Comparison of ENCODE assay signal across 24 cellular contexts in genomic region chr1:34925730-34926129, GRCh38. TPM values are rescaled to one million over a fixed set of nuclear protein-coding genes. Genes with fewer than 3 reads are reported as not detected.
"Had no signal": no experiment of that assay in that cellular context is flagged by ENCODE, and none has a peak within 500 bp of the region (broad histone marks: within the 10 kb centered on the region; RNA-seq: fewer than 3 reads in every experiment).

No MANE protein-coding gene starts in this region.

- H3K36me3 Mint-ChIP-seq: mesothelial cell of epicardium; natural killer cell; stimulated activated naive B cell treated with anti-CD40 and anti-IgM and Interleukin-4, amounts not matched to agents 10 μg/mL and 1 μg/mL and 100 μg/mL, for 72 hours had no signal

- H3K9me3 ChIP-seq: colonic mucosa, gastroesophageal sphincter, left ventricle myocardium inferior, lower lobe of right lung, right atrium auricular region, sigmoid colon, thoracic aorta, transverse colon had no signal

- H3K27ac Mint-ChIP-seq: immature natural killer cell; memory B cell; mesothelial cell of epicardium; natural killer cell; stimulated activated naive B cell treated with anti-CD40 and anti-IgM and Interleukin-4, amounts not matched to agents 10 μg/mL and 1 μg/mL and 100 μg/mL, for 72 hours; stimulated activated naive CD8-positive, alpha-beta T cell treated with anti-CD3 and anti-CD28 coated beads, Interleukin-15, amount 100 ng/mL, for 72 hours had no signal

- H3K36me3 ChIP-seq: colonic mucosa, gastroesophageal sphincter, left ventricle myocardium inferior, lower lobe of right lung, right atrium auricular region, sigmoid colon, thoracic aorta, transverse colon had no signal

- ATAC-seq: esophagus mucosa; gastroesophageal sphincter; natural killer cell; stimulated activated naive B cell treated with anti-CD40 and anti-IgM and Interleukin-4, amounts not matched to agents 10 μg/mL and 1 μg/mL and 100 μg/mL, for 72 hours; stimulated activated naive CD8-positive, alpha-beta T cell treated with anti-CD3 and anti-CD28 coated beads, Interleukin-15, amount 100 ng/mL, for 72 hours had no signal

- H3K9me3 Mint-ChIP-seq: mesothelial cell of epicardium, natural killer cell had no signal

- H3K4me1 ChIP-seq: colonic mucosa had no signal

- H3K4me3 ChIP-seq: colonic mucosa, gastroesophageal sphincter, left ventricle myocardium inferior, lower lobe of right lung, right atrium auricular region, sigmoid colon, skin epidermis, thoracic aorta, transverse colon had no signal

- FAIRE-seq: kidney had no signal

- DNase-seq: cerebellar nuclear complex; effector CD8-positive, alpha-beta T cell; immature natural killer cell; kidney; left cardiac atrium; left ventricle myocardium inferior; lower lobe of right lung; natural killer cell; occipital lobe; sigmoid colon; stimulated activated CD4-positive, alpha-beta T cell treated with anti-CD3 and anti-CD28 coated beads, Interleukin-2, amount 100 ng/mL, for 24 hours; stimulated activated CD4-positive, alpha-beta T cell treated with anti-CD3 and anti-CD28 coated beads, Interleukin-4, amount 100 ng/mL, for 4 hours; stimulated activated naive B cell treated with anti-CD40 and anti-IgM and Interleukin-4, amounts not matched to agents 10 μg/mL and 1 μg/mL and 100 μg/mL, for 72 hours; stimulated activated naive CD8-positive, alpha-beta T cell treated with anti-CD3 and anti-CD28 coated beads, Interleukin-15, amount 100 ng/mL, for 72 hours; transverse colon had no signal

- H3K27ac ChIP-seq: colonic mucosa, gastroesophageal sphincter, left ventricle myocardium inferior, lower lobe of right lung, right atrium auricular region, sigmoid colon, skin epidermis, thoracic aorta, transverse colon had no signal

- H3K4me3 Mint-ChIP-seq: immature natural killer cell; memory B cell; mesothelial cell of epicardium; stimulated activated naive CD8-positive, alpha-beta T cell treated with anti-CD3 and anti-CD28 coated beads, Interleukin-15, amount 100 ng/mL, for 72 hours had no signal

RNA-seq across cellular contexts. Expression of gene DLGAP3, which starts 3.7 kb away (rescaled TPM):
- total RNA-seq: fibroblast of lung had no signal
- polyA plus RNA-seq: fibroblast of lung had no signal
